In the genomic region with DNA sequence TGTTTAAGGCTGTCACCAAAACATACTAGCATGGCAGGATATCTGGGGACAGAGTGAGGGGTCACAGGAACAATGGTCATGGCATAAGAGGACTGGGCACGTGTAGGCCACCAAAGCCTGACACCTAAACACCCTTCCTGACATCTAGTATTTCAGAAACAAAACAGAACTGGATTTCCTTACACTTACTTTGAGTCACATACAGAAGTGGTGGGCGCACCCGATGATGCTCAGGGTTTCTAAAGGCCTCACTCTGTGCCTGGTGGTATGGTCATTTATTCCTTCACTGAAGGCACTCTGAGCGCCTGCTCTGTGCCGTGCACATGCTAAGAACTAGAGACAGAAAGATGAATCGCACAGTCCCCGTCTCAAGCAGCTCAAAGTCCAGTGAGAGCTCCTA, we compare ENCODE assay signal across 10 cellular contexts.
A peak's percentile ranks its signal among the peaks of the same experiment; 100 is the strongest.
DNase-seq lines count a peak whose midpoint lies in the region; TF ChIP-seq lines count a peak whose summit lies in the region.
"Had no signal": no experiment of that assay in that cellular context is flagged by ENCODE, and none has a peak within 500 bp of the region (broad histone marks: within the 10 kb centered on the region; RNA-seq: fewer than 3 reads in every experiment).

No MANE protein-coding gene starts in this region.

- DNase-seq in GM06990 (ENCODE audit: extremely low read depth, insufficient read length) (no peak), MV-4-11 (lab: John Stamatoyannopoulos, UW) (peak; percentile 29), adipocyte (ENCODE audit: low read depth) (no peak), HuH-7.5 (ENCODE audit: low spot score) (no peak), NCI-H226 (no peak), NOMO-1 treated with dmso at 0.1 percent for 144 hours (lab: John Stamatoyannopoulos, UW; ENCODE audit: unreplicated experiment) (no peak), GM10266 (ENCODE audit: extremely low spot score) (no peak)
- DNase-seq: body of pancreas, SJCRH30 had no signal

- H3K9me3 ChIP-seq in adipocyte (ENCODE audit: control insufficient read depth, low read length): no peaks in the 10 kb centered on the region
- no peaks in the 10 kb centered on the region for H3K9me3 ChIP-seq in neutrophil
- H3K9me3 ChIP-seq: body of pancreas, SJCRH30 had no signal

- TF ChIP-seq CTCF in GM06990 (IDR thresholded peaks at IDR 0.05; ENCODE audit: insufficient read depth, low read length, poor library complexity, severe bottlenecking) (no peak), neutrophil (IDR thresholded peaks at IDR 0.05) (no peak), GM10266 (IDR thresholded peaks at IDR 0.05; ENCODE audit: control insufficient read depth, insufficient read depth, low read depth, missing control alignments) (no peak)

- H3K27ac ChIP-seq in neutrophil: peak overlapping the region; percentile 83
- H3K27ac ChIP-seq: SJCRH30 had no signal

- H3K27me3 ChIP-seq in GM06990 (replicated peaks; ENCODE audit: control insufficient read depth, insufficient read depth, low read length) (no peaks in the 10 kb centered on the region), adipocyte (replicated peaks; ENCODE audit: control insufficient read depth, insufficient read depth, low read length) (no peaks in the 10 kb centered on the region), neutrophil (no peaks in the 10 kb centered on the region)
- H3K27me3 ChIP-seq: body of pancreas, SJCRH30 had no signal

- H3K36me3 ChIP-seq in GM06990 (ENCODE audit: control insufficient read depth, insufficient read depth, low read length) (peaks cover 2% of the 10 kb centered on the region; the same call in 1 of the 2 replicates), adipocyte (ENCODE audit: control insufficient read depth, insufficient read depth, low read length, severe bottlenecking) (no peaks in the 10 kb centered on the region), neutrophil (no peaks in the 10 kb centered on the region)
- H3K36me3 ChIP-seq: SJCRH30 had no signal

- peak overlapping the region; percentile 82 for H3K4me3 ChIP-seq in GM06990 (replicated peaks; ENCODE audit: low read depth, low read length)
- peak overlapping the region; percentile 94 for H3K4me3 ChIP-seq in adipocyte (ENCODE audit: low read length)
- no peak overlapping the region for H3K4me3 ChIP-seq in neutrophil (ENCODE audit: low read depth in 1 of 2, low read length in 1 of 2)
- H3K4me3 ChIP-seq: body of pancreas had no signal

- peak overlapping the region; percentile 94 for H3K9ac ChIP-seq in adipocyte (ENCODE audit: low read length)

- H3K4me1 ChIP-seq in adipocyte (ENCODE audit: control insufficient read depth, insufficient read depth, low read length): peaks cover 20% of the 10 kb centered on the region
- peaks cover 40% of the 10 kb centered on the region in 2 experiments for H3K4me1 ChIP-seq in neutrophil (ENCODE audit: control insufficient read depth in 1 of 2, insufficient read depth in 1 of 2, low read depth in 1 of 2, low read length in 1 of 2)
- H3K4me1 ChIP-seq: SJCRH30 had no signal

Comparison
In these comparisons a context has a peak if more than half of its experiments do, and no peak if none do; other contexts are left out.
1. H3K4me3 ChIP-seq: peak in GM06990 (single experiment) and adipocyte (single experiment); none in neutrophil (0 of 2).